In genomic region chr2:177540293-177540692, GRCh38 we compare ENCODE assay signal across 22 cellular contexts.
"Had no signal": no experiment of that assay in that cellular context is flagged by ENCODE, and none has a peak within 500 bp of the region (broad histone marks: within the 10 kb centered on the region; RNA-seq: fewer than 3 reads in every experiment).

No MANE protein-coding gene starts in this region.

- H3K36me3 ChIP-seq: MG63 had no signal

- H3K4me3 ChIP-seq: MG63 had no signal

- ATAC-seq: Panc1, PC-3, SK-N-SH treated with all-trans-retinoic acid at 6 μM for 48 hours had no signal

- DNase-seq: IMR-90, Karpas-422, KG1, MG63, NCI-H1092, NCI-H1105 treated with DMSO at 0.1 percent for 48 hours, NCI-H1417 treated with DMSO at 0.1 percent for 48 hours, NCI-H146, NCI-H1694 treated with DMSO at 0.1 percent for 48 hours, NCI-H2029, NCI-H2081 treated with DMSO at 0.1 percent for 48 hours, NCI-H2171, NCI-H226, NCI-H510A, NCI-H524 treated with DMSO at 0.1 percent for 48 hours, NCI-H69, NCI-H774, PC-3, SHP77 had no signal

- H3K27me3 ChIP-seq: MG63 had no signal

- H3K27ac ChIP-seq: RWPE1 had no signal

- H3K9me3 ChIP-seq: MG63 had no signal
